In the genomic region with DNA sequence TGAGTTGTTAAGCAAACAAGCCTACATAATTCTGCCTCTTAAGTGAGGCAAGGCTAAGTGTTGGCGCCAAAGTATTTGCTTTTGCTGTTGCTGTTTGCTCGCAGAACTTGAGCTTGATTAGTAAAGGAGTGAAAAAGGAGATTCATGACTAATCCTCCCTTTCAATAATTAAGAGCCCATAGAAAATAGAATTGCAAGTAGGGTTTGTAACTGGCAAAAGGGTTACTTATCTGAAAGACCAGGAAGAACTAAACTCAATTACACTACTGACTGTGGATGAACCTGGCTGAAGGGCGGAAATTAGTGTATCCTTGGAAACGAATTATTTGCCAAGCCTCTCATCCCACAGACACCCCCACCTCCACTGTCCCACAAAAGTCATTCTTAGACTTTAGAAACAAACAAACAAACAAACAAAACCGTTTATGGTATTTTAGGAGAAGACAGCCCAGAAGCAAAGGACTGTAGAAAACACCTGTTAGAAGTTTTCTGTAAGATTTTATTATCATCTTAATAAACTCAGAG, we compare ENCODE assay signal across 8 cellular contexts. TPM values are rescaled to one million over a fixed set of nuclear protein-coding genes. Genes with fewer than 3 reads are reported as not detected.
DNase-seq lines count a peak whose midpoint lies in the region; ATAC-seq, FAIRE-seq and TF ChIP-seq lines count a peak whose summit lies in the region.

No MANE protein-coding gene starts in this region.

- H3K4me3 ChIP-seq in RWPE2 (ENCODE audit: severe bottlenecking) = peak overlapping the region; percentile 58
- H3K4me3 ChIP-seq in fibroblast of lung (replicated peaks in 1 of 4; ENCODE audit: control extremely low read depth in 1 of 4, insufficient read depth in 1 of 4, low read depth in 3 of 4, low read length in 4 of 4) = peak overlapping the region in 3 of 4 experiments; percentile 75 to 89 (median 79)
- peak overlapping the region; percentile 82 for H3K4me3 ChIP-seq in rectal smooth muscle tissue (ENCODE audit: low read length)

- no peaks in the 10 kb centered on the region for H3K79me2 ChIP-seq in fibroblast of lung (ENCODE audit: control insufficient read depth, insufficient read depth, low read length)

- H3K4me1 ChIP-seq in ES-I3 (ENCODE audit: insufficient read depth, low read length) = peaks cover 18% of the 10 kb centered on the region
- peaks cover 11% of the 10 kb centered on the region for H3K4me1 ChIP-seq in RWPE2 (ENCODE audit: insufficient read depth, poor library complexity, severe bottlenecking)
- H3K4me1 ChIP-seq in fibroblast of lung (ENCODE audit: control insufficient read depth, extremely low read depth, insufficient read depth, low read length) = peaks cover 3% of the 10 kb centered on the region
- no peaks in the 10 kb centered on the region for H3K4me1 ChIP-seq in rectal smooth muscle tissue (ENCODE audit: control insufficient read depth, insufficient read depth, low read length)

- no peaks in the 10 kb centered on the region for H3K9me3 ChIP-seq in ES-I3 (ENCODE audit: control insufficient read depth, insufficient read depth, low read length)
- no peaks in the 10 kb centered on the region for H3K9me3 ChIP-seq in RWPE2 (ENCODE audit: severe bottlenecking)
- H3K9me3 ChIP-seq in fibroblast of lung (ENCODE audit: control insufficient read depth, insufficient read depth, low read depth, low read length) = no peaks in the 10 kb centered on the region

- H3K9ac ChIP-seq in ES-I3 (ENCODE audit: low read depth, low read length) (peak overlapping the region; percentile 36; the same call in 1 of the 2 replicates), fibroblast of lung (ENCODE audit: insufficient read depth, low read length) (no peak overlapping the region), rectal smooth muscle tissue (ENCODE audit: low read length) (no peak overlapping the region)

- DNase-seq in RWPE2 (ENCODE audit: low spot score) = no peak
- DNase-seq in fibroblast of lung (ENCODE audit: low read depth in 2 of 2) = no peak
- DNase-seq in effector CD4-positive, alpha-beta T cell = no peak
- DNase-seq in HTR-8/SVneo (ENCODE audit: insufficient read length, low spot score) = no peak
- no peak for DNase-seq in GM19238 (ENCODE audit: insufficient read length, low spot score)

- no peak for FAIRE-seq in HTR-8/SVneo (lab: Jason Lieb, UNC)

- ATAC-seq in RWPE2 (ENCODE audit: low read depth) (no peak; the same call in 2 of the 3 replicates), GM19397 (IDR thresholded peaks at IDR 0.05; ENCODE audit: unreplicated experiment) (no peak)

- TF ChIP-seq CTCF in RWPE2 (IDR thresholded peaks at IDR 0.05; ENCODE audit: poor library complexity, severe bottlenecking) = no peak
- TF ChIP-seq CTCF in fibroblast of lung (conservative IDR thresholded peaks at IDR 0.05 in 1 of 2, IDR thresholded peaks at IDR 0.05 in 1 of 2; ENCODE audit: low read depth in 1 of 2, low read length in 2 of 2) = no peak

- peak overlapping the region; percentile 83 for H3K4me2 ChIP-seq in fibroblast of lung (ENCODE audit: extremely low read depth, insufficient read depth, low read length)

- H3K27me3 ChIP-seq in RWPE2 (ENCODE audit: insufficient read depth, poor library complexity, severe bottlenecking) (no peaks in the 10 kb centered on the region), fibroblast of lung (ENCODE audit: control insufficient read depth, insufficient read depth, low read length) (no peaks in the 10 kb centered on the region), rectal smooth muscle tissue (ENCODE audit: control insufficient read depth, insufficient read depth, low read length) (no peaks in the 10 kb centered on the region)

- H3K36me3 ChIP-seq in ES-I3 (ENCODE audit: insufficient read depth, low read length) = no peaks in the 10 kb centered on the region
- H3K36me3 ChIP-seq in RWPE2 (ENCODE audit: low read depth) = no peaks in the 10 kb centered on the region
- no peaks in the 10 kb centered on the region for H3K36me3 ChIP-seq in fibroblast of lung (ENCODE audit: control insufficient read depth, insufficient read depth, low read length)
- no peaks in the 10 kb centered on the region for H3K36me3 ChIP-seq in rectal smooth muscle tissue (ENCODE audit: control insufficient read depth, insufficient read depth, low read length)

- no peaks in the 10 kb centered on the region for H4K20me1 ChIP-seq in fibroblast of lung (ENCODE audit: control insufficient read depth, extremely low read depth, insufficient read depth, low read length)

- peak overlapping the region; percentile 82 for H2AFZ ChIP-seq in fibroblast of lung (ENCODE audit: low read length)

- H3K27ac ChIP-seq in RWPE2 (ENCODE audit: poor library complexity, severe bottlenecking) (no peak overlapping the region), fibroblast of lung (ENCODE audit: insufficient read depth, low read length) (no peak overlapping the region), rectal smooth muscle tissue (ENCODE audit: low read depth, low read length) (no peak overlapping the region)

RNA-seq across cellular contexts. Expression of gene EXPH5, which starts 0.4 kb away (rescaled TPM):
- 1.8 and 11.2 TPM in 2 replicates for total RNA-seq in fibroblast of lung
- polyA plus RNA-seq in fibroblast of lung = 2.9 and 3.4 TPM in 2 replicates
- polyA plus RNA-seq in fibroblast of lung (2012) = 0.83 and 0.96 TPM in 2 replicates
- 2.1 and 3.6 TPM in 2 replicates for polyA minus RNA-seq in fibroblast of lung (ENCODE audit: low replicate concordance)
